In genomic region chr10:3875842-3876235, GRCh38 we compare ENCODE assay signal across 15 cellular contexts.
DNase-seq lines count a peak whose midpoint lies in the region; ATAC-seq, FAIRE-seq and TF ChIP-seq lines count a peak whose summit lies in the region.
"Had no signal": no experiment of that assay in that cellular context is flagged by ENCODE, and none has a peak within 500 bp of the region (broad histone marks: within the 10 kb centered on the region; RNA-seq: fewer than 3 reads in every experiment).

No MANE protein-coding gene starts in this region.

- H3K4me1 ChIP-seq in CD4-positive, CD25-positive, alpha-beta regulatory T cell (ENCODE audit: control insufficient read depth, insufficient read depth, low read length, poor library complexity, severe bottlenecking): peaks cover 55% of the 10 kb centered on the region
- H3K4me1 ChIP-seq in H9 (ENCODE audit: insufficient read depth, low read length) (peaks cover 6% of the 10 kb centered on the region; the same call in 1 of the 2 replicates), kidney (ENCODE audit: control insufficient read depth in 1 of 2, insufficient read depth in 1 of 2, low read depth in 1 of 2, low read length in 2 of 2) (no peaks in the 10 kb centered on the region), SJCRH30 (no peaks in the 10 kb centered on the region)

- POLR2A ChIA-PET in naive thymus-derived CD8-positive, alpha-beta T cell (lab: Charles Lee): interaction anchor here (1.2 to 2.7 kb wide), 3 partner anchors 10 to 94 kb away, joined by 3 to 10 read pairs (median 3); partner anchors contain the start of gene KLF6

- H3K27ac Mint-ChIP-seq in CD4-positive, CD25-positive, alpha-beta regulatory T cell: peak overlapping the region; percentile 97 to 99 (median 99)
- H3K27ac Mint-ChIP-seq in H9: peak overlapping the region in 1 of 3 experiments; percentile 44; a peak in 1 of 7 replicates
- H3K27ac Mint-ChIP-seq in activated naive CD4-positive, alpha-beta T cell treated with anti-CD3 and anti-CD28 coated beads, Interleukin-2, amount 50 U/mL, for 72 hours: peak overlapping the region; percentile 88 to 94
- peak overlapping the region; percentile 82 to 94 (median 92) for H3K27ac Mint-ChIP-seq in naive thymus-derived CD8-positive, alpha-beta T cell

- H3K14ac ChIP-seq in H9 (ENCODE audit: insufficient read depth, low read length): no peak overlapping the region

- DNase-seq in CD4-positive, CD25-positive, alpha-beta regulatory T cell: no peak
- no peak for DNase-seq in H9
- no peak for DNase-seq in activated naive CD4-positive, alpha-beta T cell treated with anti-CD3 and anti-CD28 coated beads, Interleukin-2, amount 50 U/mL, for 72 hours (ENCODE audit: low spot score in 2 of 2)
- DNase-seq in naive thymus-derived CD8-positive, alpha-beta T cell: no peak
- DNase-seq in kidney: no peak
- DNase-seq in NCI-H1417 (lab: John Stamatoyannopoulos, UW): no peak
- no peak for DNase-seq in SJCRH30
- no peak for DNase-seq in putamen (ENCODE audit: low spot score)
- DNase-seq: COR-L47; effector CD8-positive, alpha-beta T cell; NCI-H1105; NCI-H446 had no signal

- peak overlapping the region; percentile 50 for H3K18ac ChIP-seq in H9 (ENCODE audit: insufficient read length, low read depth, low read length)

- H2AFZ ChIP-seq in H9 (ENCODE audit: low read length): no peak overlapping the region

- no peak overlapping the region for H3K23ac ChIP-seq in H9 (ENCODE audit: insufficient read length, low read depth, low read length)

- peaks cover 35 to 68% (median 54%) of the 10 kb centered on the region in 4 donors for H3K4me1 Mint-ChIP-seq in CD4-positive, CD25-positive, alpha-beta regulatory T cell
- peaks cover 26 to 34% of the 10 kb centered on the region in 2 experiments for H3K4me1 Mint-ChIP-seq in H9
- peaks cover 25 to 55% (median 36%) of the 10 kb centered on the region in 4 donors for H3K4me1 Mint-ChIP-seq in naive thymus-derived CD8-positive, alpha-beta T cell

- H3K27ac ChIP-seq in CD4-positive, CD25-positive, alpha-beta regulatory T cell (ENCODE audit: insufficient read depth, low read length, poor library complexity, severe bottlenecking): peak overlapping the region; percentile 98
- H3K27ac ChIP-seq in H9 (ENCODE audit: insufficient read length, low read depth, low read length) (no peak overlapping the region), kidney (ENCODE audit: low read depth in 2 of 2, low read length in 2 of 2) (no peak overlapping the region), SJCRH30 (no peak overlapping the region)
- H3K27ac ChIP-seq: ascending aorta had no signal

- no peaks in the 10 kb centered on the region for H3K36me3 Mint-ChIP-seq in CD4-positive, CD25-positive, alpha-beta regulatory T cell
- no peaks in the 10 kb centered on the region for H3K36me3 Mint-ChIP-seq in H9 (ENCODE audit: insufficient read depth in 1 of 3, low read depth in 3 of 3)
- no peaks in the 10 kb centered on the region for H3K36me3 Mint-ChIP-seq in activated naive CD4-positive, alpha-beta T cell treated with anti-CD3 and anti-CD28 coated beads, Interleukin-2, amount 50 U/mL, for 72 hours
- H3K36me3 Mint-ChIP-seq in naive thymus-derived CD8-positive, alpha-beta T cell: no peaks in the 10 kb centered on the region

- peak overlapping the region; percentile 79; the same call in 1 of the 2 replicates for H3K4ac ChIP-seq in H9 (ENCODE audit: low read depth, low read length)

- no peak overlapping the region for H3K56ac ChIP-seq in H9 (ENCODE audit: insufficient read length, low read depth, low read length)

- H3K9ac ChIP-seq in H9 (ENCODE audit: extremely low read depth, insufficient read length, low read length) (no peak overlapping the region), kidney (ENCODE audit: low read length in 2 of 2) (no peak overlapping the region)

- no CpG with 5 or more reads among the region's 3 CpGs for WGBS in H9 (ENCODE audit: extremely low coverage, insufficient read length, low lambda C conversion rate)

- H3T11ph ChIP-seq in H9 (ENCODE audit: low read length): peak overlapping the region; percentile 63

- no peaks in the 10 kb centered on the region for H4K20me1 ChIP-seq in H9 (ENCODE audit: control insufficient read depth, insufficient read depth, insufficient read length)

- peak overlapping the region; percentile 97 for H2BK12ac ChIP-seq in H9 (ENCODE audit: insufficient read length, low read depth, low read length)

- peak overlapping the region; percentile 90; the same call in 1 of the 2 replicates for H2BK15ac ChIP-seq in H9 (ENCODE audit: low read depth, low read length)

- no peaks in the 10 kb centered on the region for H3K9me3 ChIP-seq in CD4-positive, CD25-positive, alpha-beta regulatory T cell (ENCODE audit: control insufficient read depth in 2 of 2, low read length in 2 of 2)
- H3K9me3 ChIP-seq in H9 (ENCODE audit: control insufficient read depth, low read depth, low read length): no peaks in the 10 kb centered on the region
- no peaks in the 10 kb centered on the region for H3K9me3 ChIP-seq in kidney (ENCODE audit: control insufficient read depth in 1 of 2, low read length in 2 of 2)
- no peaks in the 10 kb centered on the region for H3K9me3 ChIP-seq in SJCRH30 (replicated peaks)
- H3K9me3 ChIP-seq: ascending aorta had no signal

- H3K36me3 ChIP-seq in CD4-positive, CD25-positive, alpha-beta regulatory T cell (ENCODE audit: control insufficient read depth, insufficient read depth, low read length): no peaks in the 10 kb centered on the region
- H3K36me3 ChIP-seq in kidney (ENCODE audit: control insufficient read depth in 1 of 2, insufficient read depth in 2 of 2, low read length in 2 of 2) (no peaks in the 10 kb centered on the region), SJCRH30 (no peaks in the 10 kb centered on the region)
- H3K36me3 ChIP-seq: ascending aorta had no signal

- peak overlapping the region; percentile 72 for H3K4me3 ChIP-seq in CD4-positive, CD25-positive, alpha-beta regulatory T cell (ENCODE audit: low read depth, low read length)
- no peak overlapping the region for H3K4me3 ChIP-seq in kidney (ENCODE audit: low read length in 2 of 2)
- no peak overlapping the region for H3K4me3 ChIP-seq in SJCRH30
- H3K4me3 ChIP-seq: ascending aorta had no signal

- no peaks in the 10 kb centered on the region for H3K79me2 ChIP-seq in H9 (ENCODE audit: insufficient read depth, low read length)

- no peak overlapping the region for H2BK5ac ChIP-seq in H9 (ENCODE audit: insufficient read length, low read length)

- no peak overlapping the region for H3K4me2 ChIP-seq in H9 (ENCODE audit: insufficient read depth, insufficient read length, low read length)

- FAIRE-seq in kidney (lab: Jason Lieb, UNC): no peak
- FAIRE-seq: frontal cortex, HepG2 had no signal

- H2BK20ac ChIP-seq in H9 (ENCODE audit: low read depth, low read length, poor library complexity, severe bottlenecking): no peak overlapping the region

- peaks cover 5% of the 10 kb centered on the region for H3K27me3 Mint-ChIP-seq in CD4-positive, CD25-positive, alpha-beta regulatory T cell
- H3K27me3 Mint-ChIP-seq in H9 (ENCODE audit: low read depth): no peaks in the 10 kb centered on the region
- H3K27me3 Mint-ChIP-seq in naive thymus-derived CD8-positive, alpha-beta T cell: no peaks in the 10 kb centered on the region

- no peak for ATAC-seq in CD4-positive, CD25-positive, alpha-beta regulatory T cell (ENCODE audit: low read depth in 2 of 2)
- peak in 1 of 2 donors; percentile 25 for ATAC-seq in activated naive CD4-positive, alpha-beta T cell treated with anti-CD3 and anti-CD28 coated beads, Interleukin-2, amount 50 U/mL, for 72 hours
- peak in 1 of 2 donors; percentile 11 for ATAC-seq in naive thymus-derived CD8-positive, alpha-beta T cell
- ATAC-seq: HepG2 had no signal

- no peaks in the 10 kb centered on the region for H3K27me3 ChIP-seq in CD4-positive, CD25-positive, alpha-beta regulatory T cell (ENCODE audit: control insufficient read depth, insufficient read depth, low read length)
- no peaks in the 10 kb centered on the region for H3K27me3 ChIP-seq in H9 (ENCODE audit: insufficient read depth, low read length)
- H3K27me3 ChIP-seq in SJCRH30: no peaks in the 10 kb centered on the region
- H3K27me3 ChIP-seq: ascending aorta had no signal

- intact Hi-C loops in kidney (cut with DNase I): no loop called here

- no peaks in the 10 kb centered on the region for H3K23me2 ChIP-seq in H9 (ENCODE audit: insufficient read length, low read depth, low read length, poor library complexity, severe bottlenecking)

- H4K5ac ChIP-seq in H9 (ENCODE audit: insufficient read length, low read depth, low read length): no peak overlapping the region

- no peaks in the 10 kb centered on the region for H3K9me3 Mint-ChIP-seq in CD4-positive, CD25-positive, alpha-beta regulatory T cell
- H3K9me3 Mint-ChIP-seq in H9: no peaks in the 10 kb centered on the region
- no peaks in the 10 kb centered on the region for H3K9me3 Mint-ChIP-seq in activated naive CD4-positive, alpha-beta T cell treated with anti-CD3 and anti-CD28 coated beads, Interleukin-2, amount 50 U/mL, for 72 hours
- no peaks in the 10 kb centered on the region for H3K9me3 Mint-ChIP-seq in naive thymus-derived CD8-positive, alpha-beta T cell

- no peak overlapping the region for H4K91ac ChIP-seq in H9 (ENCODE audit: insufficient read length, low read depth, low read length)

- no peak for TF ChIP-seq CTCF in H9 (conservative IDR thresholded peaks at IDR 0.05)
- no peak for TF ChIP-seq CTCF in kidney (IDR thresholded peaks at IDR 0.05; ENCODE audit: borderline replicate concordance, extremely low read depth, insufficient read depth)

- peak overlapping the region; percentile 65 to 92 (median 81) for H3K4me3 Mint-ChIP-seq in CD4-positive, CD25-positive, alpha-beta regulatory T cell
- no peak overlapping the region for H3K4me3 Mint-ChIP-seq in H9
- peak overlapping the region; percentile 20 to 76 (median 56) for H3K4me3 Mint-ChIP-seq in naive thymus-derived CD8-positive, alpha-beta T cell

- no peak overlapping the region for H4K8ac ChIP-seq in H9 (replicated peaks; ENCODE audit: insufficient read length, low read depth, low read length)

- H2AK5ac ChIP-seq in H9 (ENCODE audit: insufficient read length, low read length): peak overlapping the region; percentile 67

- H3K79me1 ChIP-seq in H9 (ENCODE audit: insufficient read depth, low read depth, low read length, poor library complexity, severe bottlenecking): no peaks in the 10 kb centered on the region

- no peak overlapping the region for H2BK120ac ChIP-seq in H9 (ENCODE audit: low read depth, low read length, poor library complexity, severe bottlenecking)

Comparison
In these comparisons a context has a peak if more than half of its experiments do, and no peak if none do; other contexts are left out.
1. H3K4me3 Mint-ChIP-seq: peak in CD4-positive, CD25-positive, alpha-beta regulatory T cell (4 of 4) and naive thymus-derived CD8-positive, alpha-beta T cell (10 of 10); none in H9 (0 of 2).